ENCODE assay signal across 8 cellular contexts in genomic region chr6:31366693-31367470, GRCh38. TPM values are rescaled to one million over a fixed set of nuclear protein-coding genes. Genes with fewer than 3 reads are reported as not detected.
DNase-seq lines count a peak whose midpoint lies in the region; ATAC-seq and TF ChIP-seq lines count a peak whose summit lies in the region.

No MANE protein-coding gene starts in this region.

- H3K4me1 ChIP-seq in NT2/D1 (ENCODE audit: insufficient read depth, insufficient read length) = no peaks in the 10 kb centered on the region
- peaks cover 6 to 7% of the 10 kb centered on the region in 2 donors for H3K4me1 ChIP-seq in mucosa of rectum (ENCODE audit: control insufficient read depth in 2 of 2, insufficient read depth in 2 of 2, low read length in 2 of 2)

- peak; percentile 96 for TF ChIP-seq CTCF in AG04450 (IDR thresholded peaks at IDR 0.05; ENCODE audit: low read depth, low read length)

- CTCF ChIA-PET in AG04450 (lab: Charles Lee) = interaction anchor here (0.5 to 4.6 kb wide), 45 partner anchors 9 to 1899 kb away, joined by 3 to 75 read pairs (median 4); partner anchors contain the start of genes CCHCR1, HLA-B, PSORS1C2 and TCF19

- H3K27me3 ChIP-seq in AG04450 (ENCODE audit: control insufficient read depth, insufficient read depth, low read length) (peaks cover 29% of the 10 kb centered on the region), NT2/D1 (ENCODE audit: insufficient read depth, insufficient read length) (peaks cover 8% of the 10 kb centered on the region), mucosa of rectum (ENCODE audit: control insufficient read depth in 2 of 2, insufficient read depth in 2 of 2, low read length in 2 of 2) (peaks cover 3 to 15% of the 10 kb centered on the region in 2 donors)

- peak overlapping the region; percentile 32 for H3K9ac ChIP-seq in NT2/D1 (ENCODE audit: insufficient read length, low read depth)
- H3K9ac ChIP-seq in mucosa of rectum (ENCODE audit: low read depth in 1 of 2, low read length in 2 of 2) = peak overlapping the region in 1 of 2 donors; percentile 40

- H3K27ac ChIP-seq in AG04450 (ENCODE audit: low read depth, low read length) (no peak overlapping the region), epithelial cell of prostate (no peak overlapping the region), mucosa of rectum (ENCODE audit: low read depth in 2 of 2, low read length in 2 of 2) (no peak overlapping the region)

- POLR2A ChIA-PET in AG04450 (lab: Yijun Ruan, JAX) = no interaction called here

- peak; percentile 78 for ATAC-seq in GM18870 (IDR thresholded peaks at IDR 0.05; ENCODE audit: unreplicated experiment)

- H3K9me3 ChIP-seq in AG04450 (ENCODE audit: control insufficient read depth, insufficient read depth, low read length) (no peaks in the 10 kb centered on the region), NT2/D1 (ENCODE audit: insufficient read depth, low read length) (no peaks in the 10 kb centered on the region), mucosa of rectum (ENCODE audit: control insufficient read depth in 2 of 2, low read length in 2 of 2) (peaks cover 0 to 2% of the 10 kb centered on the region in 2 donors)

- peak overlapping the region; percentile 42 for H3K4me3 ChIP-seq in AG04450 (ENCODE audit: low read depth, low read length)
- H3K4me3 ChIP-seq in NT2/D1 (ENCODE audit: insufficient read length, low read depth) = peak overlapping the region; percentile 8
- peak overlapping the region; percentile 37 to 59 for H3K4me3 ChIP-seq in mucosa of rectum (ENCODE audit: low read length in 2 of 2)

- DNase-seq in AG04450 (ENCODE audit: low read depth, low spot score) (peak; percentile 74), HS-27A (ENCODE audit: low read depth) (peak; percentile 85), NT2/D1 (ENCODE audit: low read depth, low spot score) (peak; percentile 80), epithelial cell of prostate (ENCODE audit: low read depth, low spot score) (peak; percentile 24)
- peak; percentile 98 for DNase-seq in activated CD8-positive, alpha-beta memory T cell treated with anti-CD3 and anti-CD28 coated beads, Interleukin-2, amount 50 U/mL, for 48 hours
- peak; percentile 72 for DNase-seq in stimulated activated CD8-positive, alpha-beta memory T cell treated with anti-CD3 and anti-CD28 coated beads, Interleukin-4, amount 100 ng/mL, for 24 hours (ENCODE audit: low read depth)

- H3K36me3 ChIP-seq in NT2/D1 (ENCODE audit: insufficient read depth, insufficient read length, low read length) (no peaks in the 10 kb centered on the region), mucosa of rectum (ENCODE audit: control insufficient read depth in 2 of 2, insufficient read depth in 2 of 2, low read length in 2 of 2) (no peaks in the 10 kb centered on the region)

RNA-seq across cellular contexts. Expression of gene HLA-B, which starts 9.9 kb away (rescaled TPM):
- 418 and 513 TPM in 2 replicates for polyA plus RNA-seq in AG04450 (2011; rRNA removed)
- polyA minus RNA-seq in AG04450 (2011; rRNA and poly(A)+ RNA removed) = 121 and 131 TPM in 2 replicates

RNA-seq across cellular contexts. Expression of gene MICA, which starts 36.5 kb away (rescaled TPM):
- polyA plus RNA-seq in AG04450 (2011; rRNA removed) = 39.9 and 48.5 TPM in 2 replicates
- polyA minus RNA-seq in AG04450 (2011; rRNA and poly(A)+ RNA removed) = 26.3 and 37.6 TPM in 2 replicates

Comparison
In these comparisons a context has a peak if more than half of its experiments do, and no peak if none do; other contexts are left out.
1. DNase-seq: peak in every context shown above with its lines; median percentile 98 in activated CD8-positive, alpha-beta memory T cell treated with anti-CD3 and anti-CD28 coated beads, Interleukin-2, amount 50 U/mL, for 48 hours; 85 in HS-27A; 80 in NT2/D1; 74 in AG04450; 72 in stimulated activated CD8-positive, alpha-beta memory T cell treated with anti-CD3 and anti-CD28 coated beads, Interleukin-4, amount 100 ng/mL, for 24 hours; 24 in epithelial cell of prostate.